In genomic region chr13:97430296-97430695, GRCh38 we compare ENCODE assay signal across 17 cellular contexts. TPM values are rescaled to one million over a fixed set of nuclear protein-coding genes. Genes with fewer than 3 reads are reported as not detected.
DNase-seq lines count a peak whose midpoint lies in the region; ATAC-seq, FAIRE-seq and TF ChIP-seq lines count a peak whose summit lies in the region.
"Had no signal": no experiment of that assay in that cellular context is flagged by ENCODE, and none has a peak within 500 bp of the region (broad histone marks: within the 10 kb centered on the region; RNA-seq: fewer than 3 reads in every experiment).

No MANE protein-coding gene starts in this region.

- H3K4me3 ChIP-seq in neural cell (ENCODE audit: low read length) = peak overlapping the region; percentile 78
- H3K4me3 ChIP-seq: A549, pancreas had no signal

- H2AFZ ChIP-seq in neural cell (ENCODE audit: low read depth, low read length) = no peak overlapping the region

- H3K4me2 ChIP-seq in neural cell (ENCODE audit: low read length) = peak overlapping the region; percentile 82
- H3K4me2 ChIP-seq: A549 had no signal

- no peak for ATAC-seq in GM19328 (IDR thresholded peaks at IDR 0.05; ENCODE audit: unreplicated experiment)
- ATAC-seq in left lobe of liver = no peak
- ATAC-seq: A549; activated naive CD4-positive, alpha-beta T cell treated with anti-CD3 and anti-CD28 coated beads, Interleukin-2, amount 50 U/mL, for 72 hours; pancreas had no signal

- no peaks in the 10 kb centered on the region for H3F3A ChIP-seq in neural cell (ENCODE audit: insufficient read depth, low read length, poor library complexity, severe bottlenecking)

- no peak for TF ChIP-seq CTCF in neural cell (IDR thresholded peaks at IDR 0.05; ENCODE audit: poor library complexity, severe bottlenecking)

- H4K20me1 ChIP-seq in neural cell (ENCODE audit: insufficient read depth) = no peaks in the 10 kb centered on the region

- TF ChIP-seq RAD21 in neural cell (conservative IDR thresholded peaks at IDR 0.05) = no peak

- H3K9me2 ChIP-seq in neural cell (ENCODE audit: insufficient read depth, low read length) = no peaks in the 10 kb centered on the region

- peak overlapping the region; percentile 82 for H3K27ac ChIP-seq in caudate nucleus (ENCODE audit: low read depth, low read length)
- H3K27ac ChIP-seq in neural cell (ENCODE audit: low read length) = peak overlapping the region; percentile 89
- H3K27ac ChIP-seq: A549, C4-2B, pancreas had no signal

- peak overlapping the region; percentile 34 for H3K9ac ChIP-seq in neural cell (ENCODE audit: low read length)

- H3K9me3 ChIP-seq in neural cell (ENCODE audit: low read length) = no peaks in the 10 kb centered on the region
- H3K9me3 ChIP-seq: A549, pancreas had no signal

- no peaks in the 10 kb centered on the region for H3K36me3 ChIP-seq in neural cell (ENCODE audit: insufficient read depth, low read length)
- H3K36me3 ChIP-seq: pancreas had no signal

- H3K79me2 ChIP-seq in neural cell (replicated peaks; ENCODE audit: insufficient read depth, low read length) = peaks cover 23% of the 10 kb centered on the region

- DNase-seq in NCI-H345 (lab: John Stamatoyannopoulos, UW) (peak; percentile 3), NCI-H345 treated with DMSO at 0.1 percent for 48 hours (lab: John Stamatoyannopoulos, UW; ENCODE audit: unreplicated experiment) (no peak), caudate nucleus (lab: John Stamatoyannopoulos, UW) (peak in 1 of 61 donors; percentile 31), urothelium cell line (ENCODE audit: low spot score) (no peak), left lobe of liver (ENCODE audit: low spot score) (no peak), NCI-H2171 treated with DMSO at 0.1 percent for 48 hours (lab: John Stamatoyannopoulos, UW) (no peak)
- DNase-seq: activated T-cell treated with anti-CD3 and anti-CD28 coated beads, Interleukin-2, amount 50 U/mL, for 48 hours; DMS153; endodermal cell; KBM-7; pancreas; small intestine had no signal

- no peaks in the 10 kb centered on the region for H3K27me3 ChIP-seq in neural cell (ENCODE audit: insufficient read depth, low read depth, low read length)
- H3K27me3 ChIP-seq: pancreas had no signal

- no peak for TF ChIP-seq EP300 in neural cell (conservative IDR thresholded peaks at IDR 0.05; ENCODE audit: poor library complexity, severe bottlenecking)

- FAIRE-seq in urothelium cell line (lab: Jason Lieb, UNC) = no peak
- FAIRE-seq: A549, pancreas, small intestine had no signal

TF ChIP-seq in neural cell, 6 proteins besides CTCF, POLR2A, EP300 and RAD21:
- TF ChIP-seq MXI1 (conservative IDR thresholded peaks at IDR 0.05; ENCODE audit: poor library complexity, severe bottlenecking) (no peak), EZH2 (IDR thresholded peaks at IDR 0.05; ENCODE audit: borderline replicate concordance, insufficient read depth, low read length, poor library complexity, severe bottlenecking) (no peak), SMC3 (conservative IDR thresholded peaks at IDR 0.05; ENCODE audit: poor library complexity) (no peak)

RNA-seq across cellular contexts. Expression of gene RAP2A, which starts 3.7 kb away (rescaled TPM):
- polyA plus RNA-seq in neural cell = 54.8 and 55.3 TPM in 2 replicates
- polyA minus RNA-seq in neural cell = 95.4 and 105 TPM in 2 replicates
- total RNA-seq in left lobe of liver = 9.6 TPM
